30 cellular contexts compared by ENCODE assay signal in genomic region chr11:24819863-24820434, GRCh38.
"Had no signal": no experiment of that assay in that cellular context is flagged by ENCODE, and none has a peak within 500 bp of the region (broad histone marks: within the 10 kb centered on the region; RNA-seq: fewer than 3 reads in every experiment).

No MANE protein-coding gene starts in this region.

- H3K27ac Mint-ChIP-seq: mesothelial cell of epicardium; naive B cell; natural killer cell treated with Interleukin-12 subunit alpha and Interleukin-12 subunit beta and Interleukin-15 and Interleukin-18, amount 100 ng/mL, for 72 hours; stimulated activated memory B cell treated with anti-CD40 and anti-IgM and Interleukin-4, amounts not matched to agents 10 μg/mL and 1 μg/mL and 100 μg/mL, for 72 hours; type B pancreatic cell had no signal

- H3K9me3 ChIP-seq: lower lobe of right lung, pancreas, prostate gland, sigmoid colon, spleen, tibial nerve, uterus had no signal

- DNase-seq: islet precursor cell; left ventricle myocardium superior; lower lobe of right lung; mammary epithelial cell; mesendoderm; naive B cell; nucleus accumbens; pancreas; posterior cingulate gyrus; retina; right cardiac atrium; sigmoid colon; small intestine; spleen; stimulated activated CD4-positive, alpha-beta T cell treated with anti-CD3 and anti-CD28 coated beads, Interleukin-1b, Interleukin-23, amount 100 ng/mL, for 48 hours; stimulated activated CD4-positive, alpha-beta T cell treated with anti-CD3 and anti-CD28 coated beads, Interleukin-2, amount 100 ng/mL, for 48 hours; stimulated activated CD4-positive, alpha-beta T cell treated with anti-CD3 and anti-CD28 coated beads, Interleukin-4, amount 100 ng/mL, for 4 hours; stimulated activated CD8-positive, alpha-beta memory T cell treated with anti-CD3 and anti-CD28 coated beads, Interleukin-4, amount 100 ng/mL, for 48 hours; stimulated activated naive CD4-positive, alpha-beta T cell treated with Interleukin-2 at 50 U/mL for 16 hours; stimulated activated naive CD8-positive, alpha-beta T cell treated with anti-CD3 and anti-CD28 coated beads, Interleukin-15, amount 100 ng/mL, for 72 hours; substantia nigra; uterus had no signal

- H3K4me2 ChIP-seq: hepatocyte had no signal

- H3K4me1 ChIP-seq: lower lobe of right lung, pancreas, prostate gland, sigmoid colon, spleen, tibial nerve, uterus had no signal

- H3K27ac ChIP-seq: hepatocyte, lower lobe of right lung, pancreas, prostate gland, sigmoid colon, spleen, tibial nerve, uterus had no signal

- H3K36me3 ChIP-seq: lower lobe of right lung, pancreas, prostate gland, sigmoid colon, spleen, tibial nerve, uterus had no signal

- H3K27me3 ChIP-seq: hepatocyte, pancreas, sigmoid colon, spleen, tibial nerve, uterus had no signal

- H2AFZ ChIP-seq: hepatocyte had no signal

- FAIRE-seq: pancreas, small intestine had no signal

- H3K9me3 Mint-ChIP-seq: mesothelial cell of epicardium, naive B cell, neural crest cell, type B pancreatic cell had no signal

- H3K27me3 Mint-ChIP-seq: naive B cell; natural killer cell treated with Interleukin-12 subunit alpha and Interleukin-12 subunit beta and Interleukin-15 and Interleukin-18, amount 100 ng/mL, for 72 hours; stimulated activated memory B cell treated with anti-CD40 and anti-IgM and Interleukin-4, amounts not matched to agents 10 μg/mL and 1 μg/mL and 100 μg/mL, for 72 hours; stimulated activated naive CD8-positive, alpha-beta T cell treated with anti-CD3 and anti-CD28 coated beads, Interleukin-15, amount 100 ng/mL, for 72 hours; type B pancreatic cell had no signal

- H3K4me1 Mint-ChIP-seq: neural crest cell; stimulated activated memory B cell treated with anti-CD40 and anti-IgM and Interleukin-4, amounts not matched to agents 10 μg/mL and 1 μg/mL and 100 μg/mL, for 72 hours; stimulated activated naive CD8-positive, alpha-beta T cell treated with anti-CD3 and anti-CD28 coated beads, Interleukin-15, amount 100 ng/mL, for 72 hours had no signal

- H3K4me3 Mint-ChIP-seq: mesothelial cell of epicardium; naive B cell; natural killer cell treated with Interleukin-12 subunit alpha and Interleukin-12 subunit beta and Interleukin-15 and Interleukin-18, amount 100 ng/mL, for 72 hours; neural crest cell; stimulated activated memory B cell treated with anti-CD40 and anti-IgM and Interleukin-4, amounts not matched to agents 10 μg/mL and 1 μg/mL and 100 μg/mL, for 72 hours; stimulated activated naive CD8-positive, alpha-beta T cell treated with anti-CD3 and anti-CD28 coated beads, Interleukin-15, amount 100 ng/mL, for 72 hours; type B pancreatic cell had no signal

- H3K4me3 ChIP-seq: hepatocyte, lower lobe of right lung, pancreas, prostate gland, sigmoid colon, spleen, tibial nerve, uterus had no signal

- ATAC-seq: left ventricle myocardium superior; lower lobe of right lung; natural killer cell treated with Interleukin-12 subunit alpha and Interleukin-12 subunit beta and Interleukin-15 and Interleukin-18, amount 100 ng/mL, for 72 hours; pancreas; right cardiac atrium; stimulated activated memory B cell treated with anti-CD40 and anti-IgM and Interleukin-4, amounts not matched to agents 10 μg/mL and 1 μg/mL and 100 μg/mL, for 72 hours; stimulated activated naive CD8-positive, alpha-beta T cell treated with anti-CD3 and anti-CD28 coated beads, Interleukin-15, amount 100 ng/mL, for 72 hours had no signal

- H3K36me3 Mint-ChIP-seq: mesothelial cell of epicardium; naive B cell; natural killer cell treated with Interleukin-12 subunit alpha and Interleukin-12 subunit beta and Interleukin-15 and Interleukin-18, amount 100 ng/mL, for 72 hours; stimulated activated memory B cell treated with anti-CD40 and anti-IgM and Interleukin-4, amounts not matched to agents 10 μg/mL and 1 μg/mL and 100 μg/mL, for 72 hours; type B pancreatic cell had no signal

- H3K79me2 ChIP-seq: hepatocyte had no signal
